In the genomic region with DNA sequence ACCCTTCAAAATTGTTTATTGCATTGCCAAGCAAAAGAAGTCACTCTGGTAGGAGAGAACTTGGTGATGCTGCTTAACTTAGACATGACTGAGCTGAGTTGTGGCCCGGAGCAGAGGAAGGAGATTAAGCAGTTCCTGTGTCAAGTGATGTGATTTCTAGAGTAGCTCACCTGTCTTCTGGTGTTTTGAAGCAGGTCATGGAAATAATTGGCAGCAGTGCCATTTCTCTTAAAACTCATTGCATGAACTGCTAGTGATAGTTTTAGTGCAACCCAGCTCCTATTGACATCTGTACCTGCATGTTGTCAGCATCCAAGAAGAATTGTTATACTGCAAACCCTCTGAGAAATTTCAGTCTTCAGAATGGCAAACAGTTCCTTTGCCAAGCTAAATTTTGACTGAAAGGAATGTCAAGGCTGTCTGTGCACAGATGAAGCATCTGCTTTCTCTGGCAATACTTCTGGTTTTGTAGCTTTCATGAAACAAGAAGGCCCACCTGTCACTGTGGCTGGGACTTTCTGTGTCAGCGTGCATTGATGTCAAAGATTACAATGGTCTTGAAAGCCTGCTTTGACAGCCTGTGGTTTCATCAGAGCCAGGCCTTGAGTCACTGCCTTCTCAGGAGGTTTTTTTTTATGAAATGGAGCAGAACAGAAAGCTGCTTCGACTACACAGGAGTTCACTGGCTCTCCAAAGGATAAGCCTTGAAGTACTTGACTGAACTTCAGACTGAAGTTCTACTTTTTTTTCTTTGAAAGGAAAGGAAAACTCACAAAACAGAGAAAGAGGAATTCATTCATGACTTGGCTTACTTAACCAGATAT, we compare ENCODE assay signal across 8 cellular contexts.
DNase-seq lines count a peak whose midpoint lies in the region; ATAC-seq, FAIRE-seq and TF ChIP-seq lines count a peak whose summit lies in the region.

No MANE protein-coding gene starts in this region.

- H3K4me3 ChIP-seq in epithelial cell of proximal tubule (ENCODE audit: low read depth, low read length) (no peak overlapping the region), small intestine (ENCODE audit: low read depth in 1 of 2, low read length in 2 of 2) (no peak overlapping the region)

- peak; percentile 90 for ATAC-seq in HG03432 (IDR thresholded peaks at IDR 0.05; ENCODE audit: unreplicated experiment)

- no peaks in the 10 kb centered on the region for H3K9me3 Mint-ChIP-seq in activated CD4-positive, alpha-beta memory T cell treated with anti-CD3 and anti-CD28 coated beads, Interleukin-2, amount 10 ng/mL, durations not matched to agents 7 days and 5 days

- H3K36me3 Mint-ChIP-seq in activated CD4-positive, alpha-beta memory T cell treated with anti-CD3 and anti-CD28 coated beads, Interleukin-2, amount 10 ng/mL, durations not matched to agents 7 days and 5 days (ENCODE audit: low read depth) = no peaks in the 10 kb centered on the region

- CTCF ChIA-PET in activated CD4-positive, alpha-beta memory T cell treated with anti-CD3 and anti-CD28 coated beads, Interleukin-2, amount 10 ng/mL, durations not matched to agents 7 days and 5 days (lab: Charles Lee) = interaction anchor here (0.8 to 1.9 kb wide), 5 partner anchors 16 to 193 kb away, joined by 4 to 16 read pairs (median 6); no protein-coding TSS in a partner anchor

- H3K4me1 Mint-ChIP-seq in activated CD4-positive, alpha-beta memory T cell treated with anti-CD3 and anti-CD28 coated beads, Interleukin-2, amount 10 ng/mL, durations not matched to agents 7 days and 5 days = peaks cover 31% of the 10 kb centered on the region

- 62 to 85% (median 75%) methylated on average over 3 of the region's 3 CpGs for WGBS in small intestine, 3 donors

- H3K27ac Mint-ChIP-seq in activated CD4-positive, alpha-beta memory T cell treated with anti-CD3 and anti-CD28 coated beads, Interleukin-2, amount 10 ng/mL, durations not matched to agents 7 days and 5 days = peak overlapping the region; percentile 74

- H3K36me3 ChIP-seq in small intestine (ENCODE audit: control insufficient read depth in 2 of 2, insufficient read depth in 2 of 2, low read length in 2 of 2) = no peaks in the 10 kb centered on the region

- H3K4me1 ChIP-seq in small intestine (ENCODE audit: control insufficient read depth in 2 of 2, insufficient read depth in 1 of 2, low read depth in 1 of 2, low read length in 1 of 2) = no peaks in the 10 kb centered on the region

- DNase-seq in activated gamma-delta T cell treated with Interleukin-2 at 50 U/mL for 16 hours (peak; percentile 64), activated gamma-delta T cell (lab: John Stamatoyannopoulos, UW) (no peak), epithelial cell of proximal tubule (ENCODE audit: low read depth) (peak; percentile 29), NCI-H526 treated with DMSO at 0.1 percent for 48 hours (lab: John Stamatoyannopoulos, UW) (no peak), small intestine (no peak)
- peak; percentile 79 for DNase-seq in activated CD4-positive, alpha-beta memory T cell treated with anti-CD3 and anti-CD28 coated beads, Interleukin-2, amount 10 ng/mL, durations not matched to agents 7 days and 5 days
- peak; percentile 28 for DNase-seq in stimulated activated CD8-positive, alpha-beta memory T cell treated with anti-CD3 and anti-CD28 coated beads, Interleukin-12 subunit alpha, Interleukin-12 subunit beta, amount 100 ng/mL, for 4 hours (ENCODE audit: low read depth)

- H3K9me3 ChIP-seq in small intestine (ENCODE audit: control insufficient read depth, low read depth) = no peaks in the 10 kb centered on the region

- peak overlapping the region in 1 of 2 donors; percentile 18 for H3K27ac ChIP-seq in small intestine (ENCODE audit: low read depth in 1 of 2, low read length in 1 of 2)

- peaks cover 17% of the 10 kb centered on the region for H3K27me3 Mint-ChIP-seq in activated CD4-positive, alpha-beta memory T cell treated with anti-CD3 and anti-CD28 coated beads, Interleukin-2, amount 10 ng/mL, durations not matched to agents 7 days and 5 days

- no peak for FAIRE-seq in small intestine (lab: Jason Lieb, UNC)

- TF ChIP-seq CTCF in epithelial cell of proximal tubule (conservative IDR thresholded peaks at IDR 0.05; ENCODE audit: low read depth, low read length) = no peak

- POLR2A ChIA-PET in activated CD4-positive, alpha-beta memory T cell treated with anti-CD3 and anti-CD28 coated beads, Interleukin-2, amount 10 ng/mL, durations not matched to agents 7 days and 5 days (lab: Charles Lee) = interaction anchor here (1.0 to 1.9 kb wide), 6 partner anchors 18 to 220 kb away, joined by 4 to 23 read pairs (median 6); partner anchors contain the start of gene ZBTB43

- H3K4me3 Mint-ChIP-seq in activated CD4-positive, alpha-beta memory T cell treated with anti-CD3 and anti-CD28 coated beads, Interleukin-2, amount 10 ng/mL, durations not matched to agents 7 days and 5 days = no peak overlapping the region

- no peaks in the 10 kb centered on the region for H3K27me3 ChIP-seq in small intestine (ENCODE audit: control insufficient read depth in 2 of 2, insufficient read depth in 2 of 2, low read length in 2 of 2)

Comparison
In these comparisons a context has a peak if more than half of its experiments do, and no peak if none do; other contexts are left out.
1. DNase-seq: peak in activated gamma-delta T cell treated with Interleukin-2 at 50 U/mL for 16 hours (single experiment), activated CD4-positive, alpha-beta memory T cell treated with anti-CD3 and anti-CD28 coated beads, Interleukin-2, amount 10 ng/mL, durations not matched to agents 7 days and 5 days (single experiment), epithelial cell of proximal tubule (single experiment) and stimulated activated CD8-positive, alpha-beta memory T cell treated with anti-CD3 and anti-CD28 coated beads, Interleukin-12 subunit alpha, Interleukin-12 subunit beta, amount 100 ng/mL, for 4 hours (single experiment); none in activated gamma-delta T cell (single experiment), NCI-H526 treated with DMSO at 0.1 percent for 48 hours (single experiment) and small intestine (single experiment).